9 cellular contexts compared by ENCODE assay signal in genomic region chr9:4665357-4665756, GRCh38. TPM values are rescaled to one million over a fixed set of nuclear protein-coding genes. Genes with fewer than 3 reads are reported as not detected.
DNase-seq lines count a peak whose midpoint lies in the region; ATAC-seq, FAIRE-seq and TF ChIP-seq lines count a peak whose summit lies in the region.
"Had no signal": no experiment of that assay in that cellular context is flagged by ENCODE, and none has a peak within 500 bp of the region (broad histone marks: within the 10 kb centered on the region; RNA-seq: fewer than 3 reads in every experiment).

No MANE protein-coding gene starts in this region.

- 46% methylated on average over 2 of the region's 2 CpGs for WGBS in mammary epithelial cell (ENCODE audit: low coverage, missing lambda C conversion rate)
- WGBS in adrenal gland, 4 donors, result 78 to 86% (median 84%) methylated on average over 2 of the region's 2 CpGs

- peak overlapping the region; percentile 100 for H3K4me2 ChIP-seq in mammary epithelial cell (ENCODE audit: insufficient read depth, low read depth, low read length)

- no peaks in the 10 kb centered on the region for H3K27me3 ChIP-seq in mammary epithelial cell (ENCODE audit: insufficient read depth, low read length)
- H3K27me3 ChIP-seq in adrenal gland, result no peaks in the 10 kb centered on the region

- BruUV-seq in mammary epithelial cell (replicated peaks; lab: Mats Ljungman, UMichigan), result no TSS peak

- ATAC-seq in HG02798 (IDR thresholded peaks at IDR 0.05; ENCODE audit: poor library complexity, unreplicated experiment), result no peak

- CTCF ChIA-PET in mammary epithelial cell (lab: Charles Lee; ENCODE audit: low non-redundant PET), result no interaction called here

- no peaks in the 10 kb centered on the region for H3K36me3 ChIP-seq in mammary epithelial cell (ENCODE audit: insufficient read depth, low read length)
- no peaks in the 10 kb centered on the region for H3K36me3 ChIP-seq in adrenal gland (replicated peaks in 1 of 2)

- peak overlapping the region; percentile 29 for H3K27ac ChIP-seq in mammary epithelial cell (ENCODE audit: insufficient read depth, low read depth, low read length)
- H3K27ac ChIP-seq in adrenal gland, result peak overlapping the region in 1 of 5 donors; percentile 5

- H3K9ac ChIP-seq in mammary epithelial cell (ENCODE audit: insufficient read depth, low read length), result no peak overlapping the region

- peaks cover 25% of the 10 kb centered on the region for H3K79me2 ChIP-seq in mammary epithelial cell (ENCODE audit: insufficient read depth, low read length)

- dilution Hi-C loops in mammary epithelial cell (cut with HindIII; ENCODE audit: low sequenced_read_pairs), result no loop called here

- H3K9me3 ChIP-seq in mammary epithelial cell (replicated peaks; ENCODE audit: insufficient read depth, low read length) (no peaks in the 10 kb centered on the region), adrenal gland (replicated peaks in 1 of 3) (no peaks in the 10 kb centered on the region)

- H2AFZ ChIP-seq in mammary epithelial cell (ENCODE audit: low read depth, low read length), result peak overlapping the region; percentile 42

- no peak for TF ChIP-seq POLR2A in adrenal gland (IDR thresholded peaks at IDR 0.05)

- peak; percentile 60 for DNase-seq in AG10803 (ENCODE audit: low read depth)
- DNase-seq in HTR-8/SVneo (ENCODE audit: insufficient read length, low spot score), result no peak
- peak; percentile 40 for DNase-seq in mammary epithelial cell
- DNase-seq in lung microvascular endothelial cell (ENCODE audit: low read depth in 2 of 2), result peak; percentile 85 to 99
- no peak for DNase-seq in adrenal gland
- no peak for DNase-seq in stimulated activated CD4-positive, alpha-beta T cell treated with anti-CD3 and anti-CD28 coated beads, Interleukin-4, amount 100 ng/mL, for 4 hours
- no peak for DNase-seq in GM20000 (ENCODE audit: low spot score)
- DNase-seq: left ventricle myocardium superior had no signal

- peak; percentile 28 for FAIRE-seq in HTR-8/SVneo (lab: Jason Lieb, UNC)

- in situ Hi-C loops in mammary epithelial cell (cut with MboI; ENCODE audit: low sequenced_read_pairs in 2 of 2), result no loop called here

- H3K4me3 ChIP-seq in AG10803 (ENCODE audit: low read length), result no peak overlapping the region
- H3K4me3 ChIP-seq in mammary epithelial cell (replicated peaks in 1 of 3; ENCODE audit: insufficient read depth in 1 of 3, low read depth in 2 of 3, low read length in 3 of 3), result peak overlapping the region in 2 of 3 experiments; percentile 53 to 61
- no peak overlapping the region for H3K4me3 ChIP-seq in adrenal gland

- TF ChIP-seq CTCF in AG10803 (conservative IDR thresholded peaks at IDR 0.05; ENCODE audit: low read length) (no peak), mammary epithelial cell (conservative IDR thresholded peaks at IDR 0.05 in 1 of 2, IDR thresholded peaks at IDR 0.05 in 1 of 2; ENCODE audit: extremely low read depth in 1 of 2, insufficient read depth in 1 of 2, low read depth in 1 of 2, low read length in 2 of 2) (no peak), adrenal gland (IDR thresholded peaks at IDR 0.05) (no peak), GM20000 (IDR thresholded peaks at IDR 0.05; ENCODE audit: extremely low read depth, missing control alignments) (no peak)

- intact Hi-C loops in mammary epithelial cell (cut with micrococcal nuclease), result loop anchor here (10.0 kb wide), 1 partner anchor 769 kb away; the partner anchor contains the start of gene PLGRKT
- intact Hi-C loops in adrenal gland (cut with DNase I), result no loop called here

- no peaks in the 10 kb centered on the region for H4K20me1 ChIP-seq in mammary epithelial cell (ENCODE audit: insufficient read depth, low read length)

- peaks cover 49% of the 10 kb centered on the region for H3K4me1 ChIP-seq in mammary epithelial cell (ENCODE audit: insufficient read depth, low read length)
- H3K4me1 ChIP-seq in adrenal gland (replicated peaks in 1 of 2), result peaks cover 10 to 24% of the 10 kb centered on the region in 2 donors

RNA-seq across cellular contexts. Expression of gene SPATA6L, which starts 0.9 kb away (rescaled TPM):
- total RNA-seq in mammary epithelial cell (1 to 10 TPM in 1 of 2 donors, under 1 TPM in 1; 0.85 to 4.3 TPM), lung microvascular endothelial cell (2.8 and 6.5 TPM in 2 replicates), adrenal gland (1 to 10 TPM in 7 of 8 donors, under 1 TPM in 1; 0.55 to 8.3 (median 2.8) TPM)
- polyA plus RNA-seq in mammary epithelial cell (0.91 TPM), adrenal gland (1 to 10 TPM in 1 of 3 donors, under 1 TPM in 2; 0.91 to 3.4 (median 0.95) TPM)
- 1.4 TPM for polyA minus RNA-seq in mammary epithelial cell

RNA-seq across cellular contexts. Expression of gene PLPP6, which starts 3.3 kb away (rescaled TPM):
- total RNA-seq in mammary epithelial cell (10 to 100 TPM; 10.9 to 12.0 TPM), lung microvascular endothelial cell (4.4 and 7.3 TPM in 2 replicates), adrenal gland (10 to 100 TPM in 6 of 8 donors, 1 to 10 TPM in 2; 7.9 to 17.1 (median 11.3) TPM)
- polyA plus RNA-seq in mammary epithelial cell (5.3 TPM), adrenal gland (10 to 100 TPM in 1 of 3 donors, 1 to 10 TPM in 2; 2.2 to 12.1 (median 3.9) TPM)
- polyA minus RNA-seq in mammary epithelial cell, result 5.6 TPM

RNA-seq across cellular contexts. Expression of gene CDC37L1, which starts 14.0 kb away (rescaled TPM):
- total RNA-seq in mammary epithelial cell, result 10 to 100 TPM; 19.0 to 20.2 TPM
- 7.7 TPM for polyA plus RNA-seq in mammary epithelial cell
- polyA minus RNA-seq in mammary epithelial cell, result 2.3 TPM
- total RNA-seq in lung microvascular endothelial cell, result 3.9 and 6.5 TPM in 2 replicates
- 10 to 100 TPM; 16.5 to 46.2 (median 28.3) TPM for total RNA-seq in adrenal gland
- polyA plus RNA-seq in adrenal gland, result 10 to 100 TPM; 10.9 to 31.4 (median 11.1) TPM

Comparison
In these comparisons a context has a peak if more than half of its experiments do, and no peak if none do; other contexts are left out.
1. DNase-seq: peak in AG10803 (single experiment), mammary epithelial cell (single experiment) and lung microvascular endothelial cell (2 of 2); none in HTR-8/SVneo (single experiment), adrenal gland (0 of 7), stimulated activated CD4-positive, alpha-beta T cell treated with anti-CD3 and anti-CD28 coated beads, Interleukin-4, amount 100 ng/mL, for 4 hours (0 of 2) and GM20000 (single experiment).
2. H3K4me3 ChIP-seq: peak in mammary epithelial cell (2 of 3); none in AG10803 (single experiment) and adrenal gland (0 of 4).